ENCODE assay signal across 1 cellular context in the genomic region with DNA sequence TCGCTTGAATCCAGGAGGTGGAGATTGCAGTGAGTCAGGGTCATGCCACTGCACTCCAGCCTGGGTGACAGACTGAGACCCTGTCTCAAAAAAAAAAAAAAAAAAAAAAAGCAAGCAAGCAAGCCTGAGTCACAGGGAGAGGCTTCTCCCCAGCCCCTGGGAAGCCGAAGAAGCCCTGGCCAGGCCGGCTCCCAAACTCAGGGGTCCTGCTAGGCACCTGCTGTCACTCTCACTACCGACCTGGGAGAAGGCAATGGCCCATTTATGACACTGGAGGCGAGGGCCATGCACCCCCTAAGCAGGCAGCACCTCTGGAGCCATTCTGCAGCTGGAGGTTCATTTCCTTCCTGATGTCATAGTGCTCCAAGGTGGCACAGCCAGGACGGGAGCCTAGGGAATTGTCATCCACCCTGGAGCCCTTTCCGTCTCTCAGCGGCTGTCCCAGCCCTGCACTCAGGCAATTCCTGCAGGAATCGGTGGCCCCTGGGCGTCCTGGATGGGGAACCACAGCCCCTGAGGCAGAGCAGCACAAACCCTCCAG.
A peak's percentile ranks its signal among the peaks of the same experiment; 100 is the strongest.
TF ChIP-seq lines count a peak whose summit lies in the region.

No MANE protein-coding gene starts in this region.

TF ChIP-seq in HepG2, 621 proteins besides CTCF, POLR2A, EP300 and RAD21:
- TF ChIP-seq AGO1 (IDR thresholded peaks at IDR 0.05; ENCODE audit: low read depth, low read length, poor library complexity, severe bottlenecking) = peak; percentile 42
